In genomic region chr10:61812920-61813319, GRCh38 we compare ENCODE assay signal across 17 cellular contexts.
DNase-seq lines count a peak whose midpoint lies in the region; ATAC-seq and TF ChIP-seq lines count a peak whose summit lies in the region.
"Had no signal": no experiment of that assay in that cellular context is flagged by ENCODE, and none has a peak within 500 bp of the region (broad histone marks: within the 10 kb centered on the region; RNA-seq: fewer than 3 reads in every experiment).

No MANE protein-coding gene starts in this region.

- H3K79me2 ChIP-seq in osteoblast (ENCODE audit: insufficient read depth, low read length), result no peaks in the 10 kb centered on the region

- H3K4me3 Mint-ChIP-seq in stimulated activated naive B cell treated with anti-CD40 and anti-IgM and Interleukin-4, amounts not matched to agents 10 μg/mL and 1 μg/mL and 100 μg/mL, for 72 hours, result no peak overlapping the region
- H3K4me3 Mint-ChIP-seq: B cell; CD4-positive, alpha-beta T cell; CD8-positive, alpha-beta T cell had no signal

- CTCF ChIA-PET in Panc1 (lab: Charles Lee), result no interaction called here

- H3K27me3 ChIP-seq in Panc1 (ENCODE audit: control insufficient read depth, insufficient read depth, low read length) (no peaks in the 10 kb centered on the region), osteoblast (ENCODE audit: insufficient read depth, low read length) (no peaks in the 10 kb centered on the region)
- H3K27me3 ChIP-seq: BLaER1 treated with 17β-estradiol and CSF1 and Interleukin-3, amounts not matched to agents 10 nM and 100 nM had no signal

- H3K27ac ChIP-seq in Panc1 (ENCODE audit: low read length), result peak overlapping the region; percentile 31; the same call in 1 of the 2 replicates
- H3K27ac ChIP-seq in osteoblast (ENCODE audit: low read depth, low read length), result no peak overlapping the region
- H3K27ac ChIP-seq: 22Rv1; A549; BLaER1 treated with 17β-estradiol and CSF1 and Interleukin-3, amounts not matched to agents 10 nM and 100 nM; C4-2B had no signal

- no peak overlapping the region for H3K4me2 ChIP-seq in osteoblast (ENCODE audit: insufficient read depth, low read length)
- H3K4me2 ChIP-seq: A549; BLaER1 treated with 17β-estradiol and CSF1 and Interleukin-3, amounts not matched to agents 10 nM and 100 nM had no signal

- H4K20me1 ChIP-seq in osteoblast (ENCODE audit: insufficient read depth, low read length), result no peaks in the 10 kb centered on the region
- H4K20me1 ChIP-seq: BLaER1 treated with 17β-estradiol and CSF1 and Interleukin-3, amounts not matched to agents 10 nM and 100 nM had no signal

- POLR2A ChIA-PET in Panc1 (lab: Charles Lee), result no interaction called here

- peaks cover 15 to 34% of the 10 kb centered on the region in 2 donors for H3K4me1 Mint-ChIP-seq in stimulated activated naive B cell treated with anti-CD40 and anti-IgM and Interleukin-4, amounts not matched to agents 10 μg/mL and 1 μg/mL and 100 μg/mL, for 72 hours
- H3K4me1 Mint-ChIP-seq: B cell had no signal

- DNase-seq in Panc1 (ENCODE audit: low read depth, low spot score) (no peak), osteoblast (ENCODE audit: insufficient read length, low spot score, missing footprints) (peak; percentile 41)
- DNase-seq in stimulated activated naive B cell treated with anti-CD40 and anti-IgM and Interleukin-4, amounts not matched to agents 10 μg/mL and 1 μg/mL and 100 μg/mL, for 72 hours, result no peak
- DNase-seq in stimulated activated CD4-positive, alpha-beta T cell treated with anti-CD3 and anti-CD28 coated beads, Interleukin-4, amount 100 ng/mL, for 24 hours, result no peak
- DNase-seq: AML-193; Caco-2; Calu3; CD4-positive, alpha-beta T cell; CD8-positive, alpha-beta T cell; DMS79 treated with DMSO at 0.1 percent for 48 hours; GF-D8 had no signal

- ATAC-seq in Panc1 (no peak), GM18868 (IDR thresholded peaks at IDR 0.05; ENCODE audit: unreplicated experiment) (no peak)
- ATAC-seq in stimulated activated naive B cell treated with anti-CD40 and anti-IgM and Interleukin-4, amounts not matched to agents 10 μg/mL and 1 μg/mL and 100 μg/mL, for 72 hours (replicated peaks), result peak; percentile 47 to 64
- ATAC-seq: A549; CD8-positive, alpha-beta T cell had no signal

- peaks cover 0 to 2% of the 10 kb centered on the region in 2 donors for H3K36me3 Mint-ChIP-seq in stimulated activated naive B cell treated with anti-CD40 and anti-IgM and Interleukin-4, amounts not matched to agents 10 μg/mL and 1 μg/mL and 100 μg/mL, for 72 hours
- H3K36me3 Mint-ChIP-seq: CD8-positive, alpha-beta T cell had no signal

- peaks cover 0 to 3% of the 10 kb centered on the region in 2 donors for H3K9me3 Mint-ChIP-seq in stimulated activated naive B cell treated with anti-CD40 and anti-IgM and Interleukin-4, amounts not matched to agents 10 μg/mL and 1 μg/mL and 100 μg/mL, for 72 hours
- H3K9me3 Mint-ChIP-seq: CD4-positive, alpha-beta T cell; CD8-positive, alpha-beta T cell had no signal

- H3K27me3 Mint-ChIP-seq in stimulated activated naive B cell treated with anti-CD40 and anti-IgM and Interleukin-4, amounts not matched to agents 10 μg/mL and 1 μg/mL and 100 μg/mL, for 72 hours, result peaks cover 0 to 4% of the 10 kb centered on the region in 2 donors
- H3K27me3 Mint-ChIP-seq: B cell; CD4-positive, alpha-beta T cell had no signal

- H2AFZ ChIP-seq in osteoblast (ENCODE audit: low read length), result no peak overlapping the region

- BruUV-seq in Panc1 (replicated peaks; lab: Mats Ljungman, UMichigan), result no TSS peak

- H3K9me3 ChIP-seq in Panc1 (ENCODE audit: control insufficient read depth, insufficient read depth, low read depth, low read length) (no peaks in the 10 kb centered on the region), osteoblast (ENCODE audit: low read depth, low read length) (no peaks in the 10 kb centered on the region)
- H3K9me3 ChIP-seq: A549; BLaER1 treated with 17β-estradiol and CSF1 and Interleukin-3, amounts not matched to agents 10 nM and 100 nM; Caco-2 had no signal

- no peaks in the 10 kb centered on the region for H3K36me3 ChIP-seq in Panc1 (ENCODE audit: control insufficient read depth, insufficient read depth, low read length)
- H3K36me3 ChIP-seq in osteoblast (ENCODE audit: insufficient read depth, low read length), result no peaks in the 10 kb centered on the region
- H3K36me3 ChIP-seq: BLaER1 treated with 17β-estradiol and CSF1 and Interleukin-3, amounts not matched to agents 10 nM and 100 nM had no signal

- H3K4me1 ChIP-seq in Panc1 (ENCODE audit: control insufficient read depth, insufficient read depth, low read length) (no peaks in the 10 kb centered on the region), osteoblast (ENCODE audit: insufficient read depth, low read length) (no peaks in the 10 kb centered on the region)
- H3K4me1 ChIP-seq: A549; BLaER1 treated with 17β-estradiol and CSF1 and Interleukin-3, amounts not matched to agents 10 nM and 100 nM; Caco-2 had no signal

- intact Hi-C loops in Panc1 (cut with micrococcal nuclease; ENCODE audit: unreplicated experiment), result no loop called here

- in situ Hi-C loops in Panc1 (cut with HindIII; ENCODE audit: low pct_unique_long_range_greater_than_20kb, low sequenced_read_pairs), result no loop called here

- no peak overlapping the region for H3K4me3 ChIP-seq in Panc1 (ENCODE audit: low read depth in 2 of 2, low read length in 2 of 2)
- H3K4me3 ChIP-seq in osteoblast (ENCODE audit: insufficient read depth, low read length), result no peak overlapping the region
- H3K4me3 ChIP-seq: A549; BLaER1 treated with 17β-estradiol and CSF1 and Interleukin-3, amounts not matched to agents 10 nM and 100 nM had no signal

- TF ChIP-seq CTCF in Panc1 (IDR thresholded peaks at IDR 0.05) (no peak), osteoblast (IDR thresholded peaks at IDR 0.05; ENCODE audit: extremely low read depth, low read depth, low read length) (no peak)

- H3K27ac Mint-ChIP-seq in stimulated activated naive B cell treated with anti-CD40 and anti-IgM and Interleukin-4, amounts not matched to agents 10 μg/mL and 1 μg/mL and 100 μg/mL, for 72 hours, result no peak overlapping the region
- H3K27ac Mint-ChIP-seq: B cell; CD4-positive, alpha-beta T cell; CD8-positive, alpha-beta T cell had no signal

Comparison
In these comparisons a context has a peak if more than half of its experiments do, and no peak if none do; other contexts are left out.
1. ATAC-seq: peak in stimulated activated naive B cell treated with anti-CD40 and anti-IgM and Interleukin-4, amounts not matched to agents 10 μg/mL and 1 μg/mL and 100 μg/mL, for 72 hours (2 of 2); none in Panc1 (single experiment) and GM18868 (single experiment).